ENCODE assay signal across 1 cellular context in genomic region chr5:160456778-160457177, GRCh38.
TF ChIP-seq lines count a peak whose summit lies in the region.

No MANE protein-coding gene starts in this region.

TF ChIP-seq in GM12878, 131 proteins besides CTCF, POLR2A, EP300 and RAD21:
- TF ChIP-seq EED (IDR thresholded peaks at IDR 0.05; ENCODE audit: low read depth) = peak; percentile 64
- no peak for TF ChIP-seq ZSCAN29 (IDR thresholded peaks at IDR 0.05)
